Comparison of ENCODE assay signal across 7 cellular contexts in the genomic region with DNA sequence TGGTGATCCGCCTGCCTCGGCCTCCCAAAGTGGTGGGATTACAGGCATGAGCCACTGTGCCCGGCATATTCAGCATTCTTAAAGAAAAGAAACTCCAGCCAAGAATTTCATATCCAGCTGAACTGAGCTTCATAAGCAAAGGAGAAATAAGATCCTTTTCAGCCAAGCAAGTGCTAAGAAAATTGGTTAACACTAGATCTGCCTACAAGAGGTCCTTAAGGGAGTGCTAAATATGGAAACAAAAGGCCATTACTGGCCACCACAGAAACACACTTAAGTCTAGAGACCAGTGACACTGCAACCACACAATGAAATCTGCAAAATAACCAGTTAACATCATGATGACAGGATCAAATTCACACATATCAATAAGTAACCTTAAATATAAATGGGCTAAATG.
"Had no signal": no experiment of that assay in that cellular context is flagged by ENCODE, and none has a peak within 500 bp of the region (broad histone marks: within the 10 kb centered on the region; RNA-seq: fewer than 3 reads in every experiment).

No MANE protein-coding gene starts in this region.

- H3K27ac ChIP-seq: HL-60 had no signal

- H3K9me3 Mint-ChIP-seq: GM23338, IgD-negative memory B cell had no signal

- DNase-seq: H9, HCEC 1CT, KBM-7 had no signal

- H2AFZ ChIP-seq: GM23338 had no signal

- H3K4me1 Mint-ChIP-seq: IgD-negative memory B cell had no signal

- H3K4me3 ChIP-seq: GM23338 had no signal

- H3K4me3 Mint-ChIP-seq: GM23338, H9, IgD-negative memory B cell had no signal

- H3K27ac Mint-ChIP-seq: GM23338, IgD-negative memory B cell had no signal

- H3K27me3 Mint-ChIP-seq: IgD-negative memory B cell had no signal

- H3K4me2 ChIP-seq: GM23338 had no signal

- ATAC-seq: GM23338, HepG2 had no signal

- H3K36me3 Mint-ChIP-seq: IgD-negative memory B cell had no signal
